16 cellular contexts compared by ENCODE assay signal in genomic region chr16:5551909-5552308, GRCh38.
DNase-seq lines count a peak whose midpoint lies in the region; ATAC-seq and TF ChIP-seq lines count a peak whose summit lies in the region.
"Had no signal": no experiment of that assay in that cellular context is flagged by ENCODE, and none has a peak within 500 bp of the region (broad histone marks: within the 10 kb centered on the region; RNA-seq: fewer than 3 reads in every experiment).

No MANE protein-coding gene starts in this region.

- peaks cover 14% of the 10 kb centered on the region for H3K27me3 Mint-ChIP-seq in Calu3 (ENCODE audit: unreplicated experiment)
- H3K27me3 Mint-ChIP-seq: CD4-positive, CD25-positive, alpha-beta regulatory T cell had no signal

- TF ChIP-seq CTCF in astrocyte of the spinal cord (IDR thresholded peaks at IDR 0.05; ENCODE audit: low read depth, low read length) (no peak), omental fat pad (IDR thresholded peaks at IDR 0.05) (no peak), Calu3 (IDR thresholded peaks at IDR 0.05; ENCODE audit: unreplicated experiment) (no peak)

- in situ Hi-C loops in astrocyte of the spinal cord (cut with HindIII; ENCODE audit: low sequenced_read_pairs) = no loop called here

- BruUV-seq in Calu3 (replicated peaks; lab: Mats Ljungman, UMichigan) = no TSS peak

- DNase-seq in NCI-H2029 (lab: John Stamatoyannopoulos, UW) (peak; percentile 4), NCI-H2029 treated with DMSO at 0.1 percent for 48 hours (lab: John Stamatoyannopoulos, UW) (no peak), RPMI7951 (ENCODE audit: low read depth) (peak; percentile 10), astrocyte of the spinal cord (ENCODE audit: low read depth, low spot score) (peak; percentile 51), omental fat pad (ENCODE audit: low spot score) (no peak), NCI-H2196 (lab: John Stamatoyannopoulos, UW; ENCODE audit: unreplicated experiment) (no peak), Calu3 (no peak), NCI-H1417 (lab: John Stamatoyannopoulos, UW) (no peak)
- DNase-seq: AML-193; CD4-positive, CD25-positive, alpha-beta regulatory T cell; DMS79; EL; GOT3; H9 had no signal

- no peak overlapping the region for H3K4me3 Mint-ChIP-seq in Calu3 (ENCODE audit: low read depth, unreplicated experiment)
- H3K4me3 Mint-ChIP-seq: CD4-positive, CD25-positive, alpha-beta regulatory T cell; H9 had no signal

- H3K4me3 ChIP-seq in astrocyte of the spinal cord (ENCODE audit: low read depth, low read length) = no peak overlapping the region
- H3K4me3 ChIP-seq: BLaER1 had no signal

- intact Hi-C loops in Calu3 (cut with micrococcal nuclease; ENCODE audit: unreplicated experiment) = no loop called here

- CTCF ChIA-PET in Calu3 (lab: Charles Lee) = interaction anchor here (1.3 kb wide), 1 partner anchor 64 kb away, joined by 3 read pairs; no protein-coding TSS in a partner anchor

- no peak overlapping the region for H3K27ac Mint-ChIP-seq in Calu3 (ENCODE audit: unreplicated experiment)
- H3K27ac Mint-ChIP-seq: CD4-positive, CD25-positive, alpha-beta regulatory T cell; H9 had no signal

- H3K9me3 Mint-ChIP-seq in Calu3 (ENCODE audit: low read depth, unreplicated experiment) = no peaks in the 10 kb centered on the region

- no peaks in the 10 kb centered on the region for H3K36me3 Mint-ChIP-seq in Calu3 (ENCODE audit: insufficient read depth, unreplicated experiment)
- H3K36me3 Mint-ChIP-seq: CD4-positive, CD25-positive, alpha-beta regulatory T cell had no signal

- no peaks in the 10 kb centered on the region for H3K4me1 Mint-ChIP-seq in Calu3 (ENCODE audit: low read depth, unreplicated experiment)
- H3K4me1 Mint-ChIP-seq: CD4-positive, CD25-positive, alpha-beta regulatory T cell had no signal

- ATAC-seq in omental fat pad (ENCODE audit: low FRiP score) = peak; percentile 66
- ATAC-seq: HepG2 had no signal

Comparison
In these comparisons a context has a peak if more than half of its experiments do, and no peak if none do; other contexts are left out.
1. DNase-seq: peak in NCI-H2029 (single experiment), RPMI7951 (single experiment) and astrocyte of the spinal cord (single experiment); none in NCI-H2029 treated with DMSO at 0.1 percent for 48 hours (single experiment), omental fat pad (single experiment), NCI-H2196 (single experiment), Calu3 (single experiment) and NCI-H1417 (0 of 3).